29 cellular contexts compared by ENCODE assay signal in genomic region chr2:126579868-126580267, GRCh38.
"Had no signal": no experiment of that assay in that cellular context is flagged by ENCODE, and none has a peak within 500 bp of the region (broad histone marks: within the 10 kb centered on the region; RNA-seq: fewer than 3 reads in every experiment).

No MANE protein-coding gene starts in this region.

- H3K27me3 Mint-ChIP-seq: stimulated activated naive CD8-positive, alpha-beta T cell treated with anti-CD3 and anti-CD28 coated beads, Interleukin-15, amount 100 ng/mL, for 72 hours; stimulated activated naive CD8-positive, alpha-beta T cell treated with anti-CD3 and anti-CD28 coated beads, Interleukin-15, Interleukin-2, amounts not matched to agents 100 ng/mL and 50 ng/mL, for 24 hours had no signal

- H3K27ac Mint-ChIP-seq: stimulated activated effector memory CD8-positive, alpha-beta T cell treated with anti-CD3 and anti-CD28 coated beads, Interleukin-12 subunit alpha, Interleukin-12 subunit beta, amount 100 ng/mL, for 72 hours; stimulated activated memory B cell treated with anti-CD40 and anti-IgM and Interleukin-4, amounts not matched to agents 10 μg/mL and 1 μg/mL and 100 μg/mL, for 72 hours; stimulated activated naive B cell treated with anti-CD40 and anti-IgM and Interleukin-4, amounts not matched to agents 10 μg/mL and 1 μg/mL and 100 μg/mL, for 72 hours; stimulated activated naive CD8-positive, alpha-beta T cell treated with anti-CD3 and anti-CD28 coated beads, Interleukin-15, amount 100 ng/mL, for 72 hours; stimulated activated naive CD8-positive, alpha-beta T cell treated with anti-CD3 and anti-CD28 coated beads, Interleukin-15, Interleukin-2, amounts not matched to agents 100 ng/mL and 50 ng/mL, for 24 hours; type B pancreatic cell had no signal

- H3K27ac ChIP-seq: stomach, suprapubic skin, testis, thoracic aorta, thyroid gland, tibial artery, tibial nerve, transverse colon, upper lobe of left lung, upper lobe of right lung, uterus, vagina had no signal

- H3K36me3 Mint-ChIP-seq: stimulated activated effector memory CD8-positive, alpha-beta T cell treated with anti-CD3 and anti-CD28 coated beads, Interleukin-12 subunit alpha, Interleukin-12 subunit beta, amount 100 ng/mL, for 72 hours; stimulated activated memory B cell treated with anti-CD40 and anti-IgM and Interleukin-4, amounts not matched to agents 10 μg/mL and 1 μg/mL and 100 μg/mL, for 72 hours; stimulated activated naive B cell treated with anti-CD40 and anti-IgM and Interleukin-4, amounts not matched to agents 10 μg/mL and 1 μg/mL and 100 μg/mL, for 72 hours; type B pancreatic cell had no signal

- H3K27me3 ChIP-seq: stomach, suprapubic skin, testis, thyroid gland, tibial artery, tibial nerve, transverse colon, upper lobe of left lung, upper lobe of right lung, uterus, vagina had no signal

- H3K4me1 Mint-ChIP-seq: stimulated activated effector memory CD8-positive, alpha-beta T cell treated with anti-CD3 and anti-CD28 coated beads, Interleukin-12 subunit alpha, Interleukin-12 subunit beta, amount 100 ng/mL, for 72 hours; stimulated activated memory B cell treated with anti-CD40 and anti-IgM and Interleukin-4, amounts not matched to agents 10 μg/mL and 1 μg/mL and 100 μg/mL, for 72 hours; stimulated activated naive B cell treated with anti-CD40 and anti-IgM and Interleukin-4, amounts not matched to agents 10 μg/mL and 1 μg/mL and 100 μg/mL, for 72 hours; stimulated activated naive CD8-positive, alpha-beta T cell treated with anti-CD3 and anti-CD28 coated beads, Interleukin-15, amount 100 ng/mL, for 72 hours had no signal

- ATAC-seq: stimulated activated effector memory CD8-positive, alpha-beta T cell treated with anti-CD3 and anti-CD28 coated beads, Interleukin-12 subunit alpha, Interleukin-12 subunit beta, amount 100 ng/mL, for 72 hours; stimulated activated memory B cell treated with anti-CD40 and anti-IgM and Interleukin-4, amounts not matched to agents 10 μg/mL and 1 μg/mL and 100 μg/mL, for 72 hours; stimulated activated naive B cell treated with anti-CD40 and anti-IgM and Interleukin-4, amounts not matched to agents 10 μg/mL and 1 μg/mL and 100 μg/mL, for 72 hours; stimulated activated naive CD8-positive, alpha-beta T cell treated with anti-CD3 and anti-CD28 coated beads, Interleukin-15, amount 100 ng/mL, for 72 hours; stimulated activated naive CD8-positive, alpha-beta T cell treated with anti-CD3 and anti-CD28 coated beads, Interleukin-15, Interleukin-2, amounts not matched to agents 100 U/mL and 50 U/mL, for 24 hours; upper lobe of right lung had no signal

- DNase-seq: stimulated activated CD4-positive, alpha-beta T cell treated with anti-CD3 and anti-CD28 coated beads, Interleukin-2, amount 100 ng/mL, for 48 hours; stimulated activated CD4-positive, alpha-beta T cell treated with anti-CD3 and anti-CD28 coated beads, Interleukin-4, amount 100 ng/mL, for 1 hour; stimulated activated CD4-positive, alpha-beta T cell treated with anti-CD3 and anti-CD28 coated beads, Interleukin-4, amount 100 ng/mL, for 24 hours; stimulated activated CD4-positive, alpha-beta T cell treated with anti-CD3 and anti-CD28 coated beads, Interleukin-4, amount 100 ng/mL, for 4 hours; stimulated activated CD8-positive, alpha-beta memory T cell treated with anti-CD3 and anti-CD28 coated beads, Interleukin-4, amount 100 ng/mL, for 48 hours; stimulated activated naive B cell treated with anti-CD40 and anti-IgM and Interleukin-4, amounts not matched to agents 10 μg/mL and 1 μg/mL and 100 μg/mL, for 72 hours; stimulated activated naive CD4-positive, alpha-beta T cell; stimulated activated naive CD4-positive, alpha-beta T cell treated with Interleukin-2 at 50 U/mL for 16 hours; stimulated activated naive CD8-positive, alpha-beta T cell treated with anti-CD3 and anti-CD28 coated beads, Interleukin-15, amount 100 ng/mL, for 72 hours; stimulated activated naive CD8-positive, alpha-beta T cell treated with anti-CD3 and anti-CD28 coated beads, Interleukin-15, Interleukin-2, amounts not matched to agents 100 U/mL and 50 U/mL, for 24 hours; stomach; substantia nigra; testis; thyroid gland; tibial artery; transverse colon; trophoblast cell; upper lobe of left lung; upper lobe of right lung; uterus had no signal

- H3K4me1 ChIP-seq: stomach, suprapubic skin, testis, thyroid gland, tibial artery, tibial nerve, transverse colon, upper lobe of left lung, upper lobe of right lung, uterus, vagina had no signal

- H3K36me3 ChIP-seq: stomach, suprapubic skin, thoracic aorta, thyroid gland, tibial artery, tibial nerve, transverse colon, upper lobe of left lung, upper lobe of right lung, uterus, vagina had no signal

- H3K9me3 ChIP-seq: suprapubic skin, testis, thoracic aorta, thyroid gland, tibial artery, tibial nerve, transverse colon, upper lobe of left lung, upper lobe of right lung, uterus, vagina had no signal

- H3K9me3 Mint-ChIP-seq: stimulated activated effector memory CD8-positive, alpha-beta T cell treated with anti-CD3 and anti-CD28 coated beads, Interleukin-12 subunit alpha, Interleukin-12 subunit beta, amount 100 ng/mL, for 72 hours; stimulated activated memory B cell treated with anti-CD40 and anti-IgM and Interleukin-4, amounts not matched to agents 10 μg/mL and 1 μg/mL and 100 μg/mL, for 72 hours; stimulated activated naive CD8-positive, alpha-beta T cell treated with anti-CD3 and anti-CD28 coated beads, Interleukin-15, amount 100 ng/mL, for 72 hours; stimulated activated naive CD8-positive, alpha-beta T cell treated with anti-CD3 and anti-CD28 coated beads, Interleukin-15, Interleukin-2, amounts not matched to agents 100 ng/mL and 50 ng/mL, for 24 hours had no signal

- H3K4me3 Mint-ChIP-seq: stimulated activated effector memory CD8-positive, alpha-beta T cell treated with anti-CD3 and anti-CD28 coated beads, Interleukin-12 subunit alpha, Interleukin-12 subunit beta, amount 100 ng/mL, for 72 hours; stimulated activated memory B cell treated with anti-CD40 and anti-IgM and Interleukin-4, amounts not matched to agents 10 μg/mL and 1 μg/mL and 100 μg/mL, for 72 hours; stimulated activated naive B cell treated with anti-CD40 and anti-IgM and Interleukin-4, amounts not matched to agents 10 μg/mL and 1 μg/mL and 100 μg/mL, for 72 hours; stimulated activated naive CD8-positive, alpha-beta T cell treated with anti-CD3 and anti-CD28 coated beads, Interleukin-15, amount 100 ng/mL, for 72 hours; stimulated activated naive CD8-positive, alpha-beta T cell treated with anti-CD3 and anti-CD28 coated beads, Interleukin-15, Interleukin-2, amounts not matched to agents 100 ng/mL and 50 ng/mL, for 24 hours; type B pancreatic cell had no signal

- FAIRE-seq: urothelium cell line had no signal

- H3K4me3 ChIP-seq: stomach, suprapubic skin, testis, thoracic aorta, thyroid gland, tibial artery, tibial nerve, transverse colon, upper lobe of left lung, upper lobe of right lung, uterus, vagina had no signal
